ENCODE assay signal across 2 cellular contexts in the genomic region with DNA sequence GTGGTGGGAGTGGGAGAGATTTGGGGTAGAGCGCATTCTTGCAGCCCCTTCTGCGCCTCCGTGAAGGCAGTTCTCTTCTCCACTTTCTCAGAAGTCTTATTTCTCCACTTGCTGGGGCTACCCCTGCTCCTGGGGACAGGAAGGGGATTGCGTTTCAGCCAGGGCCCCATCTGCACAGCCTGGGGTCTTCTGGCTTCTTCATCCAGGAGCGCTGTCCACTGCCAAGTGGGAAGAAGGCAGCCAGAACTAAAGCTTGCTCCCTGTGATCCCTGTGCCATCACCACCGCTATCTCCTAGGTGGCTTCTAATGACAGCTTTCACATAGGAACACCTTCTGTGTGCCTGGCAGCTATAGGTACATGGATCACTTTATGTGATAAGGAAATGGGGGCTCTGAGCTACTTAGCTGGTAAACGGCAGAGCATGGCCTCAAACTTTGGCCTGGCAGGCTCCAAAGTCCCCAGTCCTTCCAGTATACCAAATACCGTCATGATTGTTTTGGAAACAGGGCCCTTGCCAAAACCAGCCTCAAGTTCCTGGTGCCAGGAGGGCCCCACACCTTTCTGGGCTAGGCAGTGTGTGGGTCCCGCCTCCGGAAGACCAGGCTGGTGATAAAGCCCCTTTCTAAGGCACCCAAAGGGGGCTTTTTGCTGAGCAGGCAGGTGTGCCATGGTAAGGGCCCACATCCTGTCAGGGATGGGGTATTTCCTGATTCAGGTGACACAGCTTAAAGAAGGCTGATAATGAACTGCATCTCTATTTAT.
TF ChIP-seq lines count a peak whose summit lies in the region.

No MANE protein-coding gene starts in this region.

TF ChIP-seq in IMR-90, 13 proteins besides CTCF, POLR2A, EP300 and RAD21:
- TF ChIP-seq MXI1 (IDR thresholded peaks at IDR 0.05; ENCODE audit: borderline replicate concordance, low read depth, low read length) (no peak), NFE2L2 (IDR thresholded peaks at IDR 0.05; ENCODE audit: low read depth, low read length) (no peak), FOS (IDR thresholded peaks at IDR 0.05; ENCODE audit: low read depth, low read length) (no peak), CHD1 (IDR thresholded peaks at IDR 0.05; ENCODE audit: low read depth, low read length) (no peak), CEBPB (IDR thresholded peaks at IDR 0.05; ENCODE audit: low read depth, low read length) (no peak), SMC3 (IDR thresholded peaks at IDR 0.05; ENCODE audit: low read depth, low read length) (no peak), RCOR1 (IDR thresholded peaks at IDR 0.05; ENCODE audit: insufficient replicate concordance, low read length) (no peak), RFX5 (IDR thresholded peaks at IDR 0.05; ENCODE audit: low read depth, low read length) (no peak), MAFK (IDR thresholded peaks at IDR 0.05; ENCODE audit: low read depth, low read length) (no peak), BHLHE40 (IDR thresholded peaks at IDR 0.05; ENCODE audit: low read depth, low read length) (no peak)
- TF ChIP-seq, protein P1, sequence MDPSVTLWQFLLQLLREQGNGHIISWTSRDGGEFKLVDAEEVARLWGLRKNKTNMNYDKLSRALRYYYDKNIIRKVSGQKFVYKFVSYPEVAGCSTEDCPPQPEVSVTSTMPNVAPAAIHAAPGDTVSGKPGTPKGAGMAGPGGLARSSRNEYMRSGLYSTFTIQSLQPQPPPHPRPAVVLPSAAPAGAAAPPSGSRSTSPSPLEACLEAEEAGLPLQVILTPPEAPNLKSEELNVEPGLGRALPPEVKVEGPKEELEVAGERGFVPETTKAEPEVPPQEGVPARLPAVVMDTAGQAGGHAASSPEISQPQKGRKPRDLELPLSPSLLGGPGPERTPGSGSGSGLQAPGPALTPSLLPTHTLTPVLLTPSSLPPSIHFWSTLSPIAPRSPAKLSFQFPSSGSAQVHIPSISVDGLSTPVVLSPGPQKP (IDR thresholded peaks at IDR 0.05; ENCODE audit: borderline replicate concordance, low read depth, low read length) = no peak

TF ChIP-seq in GM12878, 131 proteins besides CTCF, POLR2A, EP300 and RAD21:
- no peak for TF ChIP-seq BACH1 (IDR thresholded peaks at IDR 0.05; ENCODE audit: borderline replicate concordance)
- no peak for TF ChIP-seq RAD51 (IDR thresholded peaks at IDR 0.05)
- TF ChIP-seq WRNIP1 (IDR thresholded peaks at IDR 0.05; ENCODE audit: borderline replicate concordance, low read depth, low read length) = no peak
- no peak for TF ChIP-seq IKZF2 (IDR thresholded peaks at IDR 0.05)
- TF ChIP-seq, protein P2, sequence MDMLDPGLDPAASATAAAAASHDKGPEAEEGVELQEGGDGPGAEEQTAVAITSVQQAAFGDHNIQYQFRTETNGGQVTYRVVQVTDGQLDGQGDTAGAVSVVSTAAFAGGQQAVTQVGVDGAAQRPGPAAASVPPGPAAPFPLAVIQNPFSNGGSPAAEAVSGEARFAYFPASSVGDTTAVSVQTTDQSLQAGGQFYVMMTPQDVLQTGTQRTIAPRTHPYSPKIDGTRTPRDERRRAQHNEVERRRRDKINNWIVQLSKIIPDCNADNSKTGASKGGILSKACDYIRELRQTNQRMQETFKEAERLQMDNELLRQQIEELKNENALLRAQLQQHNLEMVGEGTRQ (IDR thresholded peaks at IDR 0.05; ENCODE audit: borderline replicate concordance, low read depth, low read length) = no peak
- TF ChIP-seq ATF7 (IDR thresholded peaks at IDR 0.05; ENCODE audit: low read depth) = no peak
- TF ChIP-seq, protein P3, sequence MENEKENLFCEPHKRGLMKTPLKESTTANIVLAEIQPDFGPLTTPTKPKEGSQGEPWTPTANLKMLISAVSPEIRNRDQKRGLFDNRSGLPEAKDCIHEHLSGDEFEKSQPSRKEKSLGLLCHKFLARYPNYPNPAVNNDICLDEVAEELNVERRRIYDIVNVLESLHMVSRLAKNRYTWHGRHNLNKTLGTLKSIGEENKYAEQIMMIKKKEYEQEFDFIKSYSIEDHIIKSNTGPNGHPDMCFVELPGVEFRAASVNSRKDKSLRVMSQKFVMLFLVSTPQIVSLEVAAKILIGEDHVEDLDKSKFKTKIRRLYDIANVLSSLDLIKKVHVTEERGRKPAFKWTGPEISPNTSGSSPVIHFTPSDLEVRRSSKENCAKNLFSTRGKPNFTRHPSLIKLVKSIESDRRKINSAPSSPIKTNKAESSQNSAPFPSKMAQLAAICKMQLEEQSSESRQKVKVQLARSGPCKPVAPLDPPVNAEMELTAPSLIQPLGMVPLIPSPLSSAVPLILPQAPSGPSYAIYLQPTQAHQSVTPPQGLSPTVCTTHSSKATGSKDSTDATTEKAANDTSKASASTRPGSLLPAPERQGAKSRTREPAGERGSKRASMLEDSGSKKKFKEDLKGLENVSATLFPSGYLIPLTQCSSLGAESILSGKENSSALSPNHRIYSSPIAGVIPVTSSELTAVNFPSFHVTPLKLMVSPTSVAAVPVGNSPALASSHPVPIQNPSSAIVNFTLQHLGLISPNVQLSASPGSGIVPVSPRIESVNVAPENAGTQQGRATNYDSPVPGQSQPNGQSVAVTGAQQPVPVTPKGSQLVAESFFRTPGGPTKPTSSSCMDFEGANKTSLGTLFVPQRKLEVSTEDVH (IDR thresholded peaks at IDR 0.05; ENCODE audit: low read depth, partially characterized antibody) = no peak
- TF ChIP-seq FOXM1 (IDR thresholded peaks at IDR 0.05; ENCODE audit: low read depth, low read length) = no peak
- TF ChIP-seq MEF2A (IDR thresholded peaks at IDR 0.05; ENCODE audit: insufficient read depth, low read depth, low read length) = no peak
